ENCODE assay signal across 30 cellular contexts in genomic region chr20:210809-211502, GRCh38. TPM values are rescaled to one million over a fixed set of nuclear protein-coding genes. Genes with fewer than 3 reads are reported as not detected.
"Had no signal": no experiment of that assay in that cellular context is flagged by ENCODE, and none has a peak within 500 bp of the region (broad histone marks: within the 10 kb centered on the region; RNA-seq: fewer than 3 reads in every experiment).

No MANE protein-coding gene starts in this region.

- H3K9me3 ChIP-seq: gastrocnemius medialis, left lung, prostate gland, right atrium auricular region, spleen, thoracic aorta, transverse colon, vagina had no signal

- ATAC-seq: esophagus mucosa; gastrocnemius medialis; left lung; naive thymus-derived CD4-positive, alpha-beta T cell; stimulated activated memory B cell treated with anti-CD40 and anti-IgM and Interleukin-4, amounts not matched to agents 10 μg/mL and 1 μg/mL and 100 μg/mL, for 72 hours; stimulated activated naive CD8-positive, alpha-beta T cell treated with anti-CD3 and anti-CD28 coated beads, Interleukin-15, Interleukin-2, amounts not matched to agents 100 U/mL and 50 U/mL, for 24 hours had no signal

- H3K4me3 ChIP-seq: dorsolateral prefrontal cortex, gastrocnemius medialis, left lung, prostate gland, right atrium auricular region, skin epidermis, spleen, thoracic aorta, transverse colon, vagina had no signal

- H3K36me3 ChIP-seq: gastrocnemius medialis, left lung, prostate gland, right atrium auricular region, spleen, thoracic aorta, transverse colon, vagina had no signal

- H3K4me1 ChIP-seq: gastrocnemius medialis, left lung, prostate gland, right atrium auricular region, spleen, transverse colon, vagina had no signal

- FAIRE-seq: colon, kidney had no signal

- H3K4me3 Mint-ChIP-seq: naive thymus-derived CD4-positive, alpha-beta T cell; nephron; stimulated activated memory B cell treated with anti-CD40 and anti-IgM and Interleukin-4, amounts not matched to agents 10 μg/mL and 1 μg/mL and 100 μg/mL, for 72 hours had no signal

- H3K9me3 Mint-ChIP-seq: naive thymus-derived CD4-positive, alpha-beta T cell; nephron; stimulated activated memory B cell treated with anti-CD40 and anti-IgM and Interleukin-4, amounts not matched to agents 10 μg/mL and 1 μg/mL and 100 μg/mL, for 72 hours had no signal

- DNase-seq: dorsolateral prefrontal cortex; effector CD4-positive, alpha-beta T cell; gastrocnemius medialis; head of caudate nucleus; kidney; left lung; mesenchymal stem cell; midbrain; naive thymus-derived CD4-positive, alpha-beta T cell; nucleus accumbens; spleen; stimulated activated CD4-positive, alpha-beta T cell treated with anti-CD3 and anti-CD28 coated beads, Interleukin-4, amount 100 ng/mL, for 4 hours; stimulated activated naive CD8-positive, alpha-beta T cell treated with anti-CD3 and anti-CD28 coated beads, Interleukin-15, Interleukin-2, amounts not matched to agents 100 U/mL and 50 U/mL, for 24 hours; transverse colon had no signal

- H3K27me3 ChIP-seq: gastrocnemius medialis, right atrium auricular region, spleen, transverse colon, vagina had no signal

- H3K27ac Mint-ChIP-seq: naive thymus-derived CD4-positive, alpha-beta T cell; nephron; stimulated activated memory B cell treated with anti-CD40 and anti-IgM and Interleukin-4, amounts not matched to agents 10 μg/mL and 1 μg/mL and 100 μg/mL, for 72 hours had no signal

- H3K4me1 Mint-ChIP-seq: naive thymus-derived CD4-positive, alpha-beta T cell; nephron; stimulated activated memory B cell treated with anti-CD40 and anti-IgM and Interleukin-4, amounts not matched to agents 10 μg/mL and 1 μg/mL and 100 μg/mL, for 72 hours had no signal

- H3K27ac ChIP-seq: dorsolateral prefrontal cortex, epithelial cell of prostate, gastrocnemius medialis, left lung, prostate gland, right atrium auricular region, skin epidermis, spleen, thoracic aorta, transverse colon, vagina had no signal

- H3K27me3 Mint-ChIP-seq: stimulated activated memory B cell treated with anti-CD40 and anti-IgM and Interleukin-4, amounts not matched to agents 10 μg/mL and 1 μg/mL and 100 μg/mL, for 72 hours had no signal

RNA-seq across cellular contexts. Expression of gene DEFB129, which starts 16.1 kb away (rescaled TPM):
- total RNA-seq: dorsolateral prefrontal cortex; esophagus mucosa; gastrocnemius medialis; glomerular endothelial cell; kidney; left lung; lower leg skin; lung microvascular endothelial cell; mucosa of gallbladder; naive thymus-derived CD4-positive, alpha-beta T cell; osteocyte; prostate gland; right atrium auricular region; spleen; thoracic aorta; transverse colon; ureter; vagina had no signal
- polyA plus RNA-seq: naive thymus-derived CD4-positive, alpha-beta T cell; spleen had no signal

RNA-seq across cellular contexts. Expression of gene DEFB128, which starts 21.4 kb away (rescaled TPM):
- total RNA-seq: dorsolateral prefrontal cortex; esophagus mucosa; gastrocnemius medialis; glomerular endothelial cell; kidney; left lung; lower leg skin; lung microvascular endothelial cell; mucosa of gallbladder; naive thymus-derived CD4-positive, alpha-beta T cell; osteocyte; prostate gland; right atrium auricular region; spleen; thoracic aorta; transverse colon; ureter; vagina had no signal
- polyA plus RNA-seq: naive thymus-derived CD4-positive, alpha-beta T cell; spleen had no signal

RNA-seq across cellular contexts. Expression of gene DEFB132, which starts 46.6 kb away (rescaled TPM):
- total RNA-seq: dorsolateral prefrontal cortex; esophagus mucosa; gastrocnemius medialis; glomerular endothelial cell; kidney; left lung; lower leg skin; lung microvascular endothelial cell; mucosa of gallbladder; naive thymus-derived CD4-positive, alpha-beta T cell; osteocyte; right atrium auricular region; spleen; thoracic aorta; transverse colon; ureter; vagina had no signal
- polyA plus RNA-seq: naive thymus-derived CD4-positive, alpha-beta T cell; spleen had no signal

RNA-seq across cellular contexts. Expression of gene DEFB127, which starts 53.7 kb away (rescaled TPM):
- total RNA-seq: dorsolateral prefrontal cortex; esophagus mucosa; gastrocnemius medialis; glomerular endothelial cell; kidney; left lung; lower leg skin; lung microvascular endothelial cell; mucosa of gallbladder; naive thymus-derived CD4-positive, alpha-beta T cell; osteocyte; prostate gland; right atrium auricular region; spleen; thoracic aorta; transverse colon; ureter; vagina had no signal
- polyA plus RNA-seq: naive thymus-derived CD4-positive, alpha-beta T cell; spleen had no signal
